1 cellular context compared by ENCODE assay signal in the genomic region with DNA sequence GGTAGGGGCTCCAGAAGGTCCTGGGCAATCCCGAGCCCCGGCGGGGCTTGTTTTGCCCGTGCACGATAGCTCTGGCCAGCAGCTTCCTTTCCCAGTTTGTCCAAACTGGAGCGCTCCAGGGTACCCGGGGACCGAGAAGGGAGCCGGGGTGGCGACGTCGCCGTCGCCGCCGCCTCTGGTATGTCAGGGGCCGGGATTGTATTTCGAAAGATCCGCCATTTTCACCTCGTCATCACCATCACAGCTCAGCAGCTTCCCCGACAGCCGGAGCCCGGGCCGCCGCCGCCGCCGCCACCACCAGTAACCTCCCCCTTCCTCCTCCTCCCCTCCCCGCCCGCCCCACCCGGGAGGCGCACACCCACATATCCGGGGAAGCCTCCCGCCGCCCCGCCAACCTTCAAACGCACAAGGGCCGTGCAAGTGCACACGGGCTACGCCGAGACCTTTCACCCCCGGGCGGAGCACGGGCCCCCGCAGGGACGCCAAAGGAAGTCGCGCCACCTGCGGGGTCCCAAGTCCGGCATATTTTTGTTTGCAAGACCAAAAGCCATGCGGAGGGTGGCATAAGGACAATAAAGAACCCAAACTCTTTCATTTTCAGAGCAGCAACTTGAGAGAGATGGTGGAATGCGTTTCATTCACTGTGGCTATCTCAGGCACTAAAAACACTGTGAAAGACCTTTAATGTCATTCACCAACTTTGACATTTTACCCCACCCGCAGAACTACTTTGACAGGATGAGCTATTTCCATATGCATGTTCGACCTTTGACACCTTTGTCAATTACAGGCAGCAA.
TF ChIP-seq lines count a peak whose summit lies in the region.

A gene (minus strand): TSS at position 302 of the 797 bp plus-strand sequence. CDS start 25,979 bp downstream, outside the sequence.

TF ChIP-seq in SK-N-SH treated with all-trans-retinoic acid at 6 μM for 48 hours, 23 proteins besides CTCF, POLR2A, EP300 and RAD21 (continued from another document):
- TF ChIP-seq GLIS3 (CRISPR knock-in tag; IDR thresholded peaks at IDR 0.05) (no peak), TOX (CRISPR knock-in tag; IDR thresholded peaks at IDR 0.05; ENCODE audit: borderline replicate concordance) (no peak), ZNF565 (CRISPR knock-in tag; conservative IDR thresholded peaks at IDR 0.05; ENCODE audit: low read depth) (no peak), TCF4 (CRISPR knock-in tag; IDR thresholded peaks at IDR 0.05; ENCODE audit: borderline replicate concordance) (no peak), ZFP30 (CRISPR knock-in tag; IDR thresholded peaks at IDR 0.05) (no peak)
